ENCODE assay signal across 23 cellular contexts in genomic region chr17:66307257-66307656, GRCh38. TPM values are rescaled to one million over a fixed set of nuclear protein-coding genes. Genes with fewer than 3 reads are reported as not detected.
DNase-seq lines count a peak whose midpoint lies in the region; ATAC-seq and TF ChIP-seq lines count a peak whose summit lies in the region.
"Had no signal": no experiment of that assay in that cellular context is flagged by ENCODE, and none has a peak within 500 bp of the region (broad histone marks: within the 10 kb centered on the region; RNA-seq: fewer than 3 reads in every experiment).

No MANE protein-coding gene starts in this region.

- H3F3A ChIP-seq in SU-DHL-6 (ENCODE audit: insufficient read depth): peaks cover 34% of the 10 kb centered on the region; the same call in 1 of the 2 replicates

- DNase-seq in MCF 10A (ENCODE audit: unreplicated experiment) (no peak), mammary epithelial cell (no peak), type B pancreatic cell (ENCODE audit: extremely low spot score, unreplicated experiment) (no peak), omental fat pad (ENCODE audit: low spot score) (no peak)
- no peak for DNase-seq in activated naive CD8-positive, alpha-beta T cell treated with anti-CD3 and anti-CD28 coated beads, Interleukin-2, amount 10 ng/mL, durations not matched to agents 7 days and 5 days
- DNase-seq in stimulated activated naive CD8-positive, alpha-beta T cell treated with anti-CD3 and anti-CD28 coated beads, Interleukin-15, amount 100 ng/mL, for 72 hours: no peak
- DNase-seq in stimulated activated CD4-positive, alpha-beta T cell treated with anti-CD3 and anti-CD28 coated beads, Interleukin-2, amount 100 ng/mL, for 48 hours: no peak
- DNase-seq: body of pancreas; DMS53; effector CD8-positive, alpha-beta T cell; gastrocnemius medialis; MM.1S; mucosa of descending colon; NCI-H146; NCI-H524; psoas muscle; RPMI8226; stimulated activated naive CD4-positive, alpha-beta T cell treated with Interleukin-2 at 50 U/mL for 16 hours; tibial artery had no signal

- WGBS in mammary epithelial cell (ENCODE audit: low coverage, missing lambda C conversion rate): 93% methylated on average over 2 of the region's 2 CpGs

- H3K9me3 ChIP-seq in mammary epithelial cell (replicated peaks; ENCODE audit: insufficient read depth, low read length) (no peaks in the 10 kb centered on the region), SU-DHL-6 (ENCODE audit: insufficient read depth, low read length) (no peaks in the 10 kb centered on the region)
- H3K9me3 ChIP-seq: body of pancreas, gastrocnemius medialis, mucosa of descending colon, psoas muscle, tibial artery had no signal

- H3K27ac ChIP-seq in mammary epithelial cell (ENCODE audit: insufficient read depth, low read depth, low read length) (no peak overlapping the region), SU-DHL-6 (ENCODE audit: low read depth, low read length) (no peak overlapping the region)
- H3K27ac ChIP-seq: gastrocnemius medialis, psoas muscle, SK-N-MC had no signal

- H3K4me1 Mint-ChIP-seq in MCF 10A (ENCODE audit: insufficient read depth, unreplicated experiment) (peaks cover 29% of the 10 kb centered on the region), type B pancreatic cell (ENCODE audit: unreplicated experiment) (peaks cover 23% of the 10 kb centered on the region)
- H3K4me1 Mint-ChIP-seq in activated naive CD8-positive, alpha-beta T cell treated with anti-CD3 and anti-CD28 coated beads, Interleukin-2, amount 10 ng/mL, durations not matched to agents 7 days and 5 days: peaks cover 62% of the 10 kb centered on the region
- peaks cover 72% of the 10 kb centered on the region for H3K4me1 Mint-ChIP-seq in stimulated activated naive CD8-positive, alpha-beta T cell treated with anti-CD3 and anti-CD28 coated beads, Interleukin-15, amount 100 ng/mL, for 72 hours

- POLR2A ChIA-PET in MCF 10A (lab: Yijun Ruan, JAX): interaction anchor here (0.6 to 1.6 kb wide), 6 partner anchors 9 to 366 kb away, joined by 3 to 6 read pairs (median 4); no protein-coding TSS in a partner anchor
- POLR2A ChIA-PET in activated naive CD8-positive, alpha-beta T cell treated with anti-CD3 and anti-CD28 coated beads, Interleukin-2, amount 10 ng/mL, durations not matched to agents 7 days and 5 days (lab: Charles Lee): no interaction called here

- in situ Hi-C loops in mammary epithelial cell (cut with MboI; ENCODE audit: low sequenced_read_pairs in 2 of 2): no loop called here

- no peaks in the 10 kb centered on the region for H3K9me2 ChIP-seq in SU-DHL-6 (replicated peaks; ENCODE audit: insufficient read depth, low read length)

- H4K20me1 ChIP-seq in mammary epithelial cell (ENCODE audit: insufficient read depth, low read length) (no peaks in the 10 kb centered on the region), SU-DHL-6 (ENCODE audit: low read depth, low read length) (peaks cover 14% of the 10 kb centered on the region; the same call in 1 of the 2 replicates)

- peaks cover 7% of the 10 kb centered on the region for H3K4me1 ChIP-seq in mammary epithelial cell (ENCODE audit: insufficient read depth, low read length)

- peaks cover 36% of the 10 kb centered on the region for H3K79me2 ChIP-seq in mammary epithelial cell (ENCODE audit: insufficient read depth, low read length)
- peaks cover 96% of the 10 kb centered on the region for H3K79me2 ChIP-seq in SU-DHL-6 (ENCODE audit: insufficient read depth, low read length)

- intact Hi-C loops in MCF 10A (cut with micrococcal nuclease): loop anchor here (10.0 kb wide), 1 partner anchor 128 kb away; no protein-coding TSS in a partner anchor
- intact Hi-C loops in mammary epithelial cell (cut with micrococcal nuclease): no loop called here

- H3K4me2 ChIP-seq in mammary epithelial cell (ENCODE audit: insufficient read depth, low read depth, low read length) (no peak overlapping the region), SU-DHL-6 (ENCODE audit: low read depth, low read length, poor library complexity, severe bottlenecking) (peak overlapping the region; percentile 72)
- H3K4me2 ChIP-seq: smooth muscle cell had no signal

- CTCF ChIA-PET in MCF 10A (lab: Yijun Ruan, JAX) (interaction anchor here (1.3 kb wide), 1 partner anchor 9 kb away, joined by 3 read pairs; no protein-coding TSS in a partner anchor), mammary epithelial cell (lab: Charles Lee; ENCODE audit: low non-redundant PET) (no interaction called here)

- no peaks in the 10 kb centered on the region for H3K27me3 ChIP-seq in mammary epithelial cell (ENCODE audit: insufficient read depth, low read length)
- H3K27me3 ChIP-seq in SU-DHL-6 (ENCODE audit: low read length): no peaks in the 10 kb centered on the region
- H3K27me3 ChIP-seq: body of pancreas, gastrocnemius medialis, tibial artery had no signal

- H3K27ac Mint-ChIP-seq in MCF 10A (ENCODE audit: low read depth, unreplicated experiment): peak overlapping the region; percentile 91
- H3K27ac Mint-ChIP-seq in activated naive CD8-positive, alpha-beta T cell treated with anti-CD3 and anti-CD28 coated beads, Interleukin-2, amount 10 ng/mL, durations not matched to agents 7 days and 5 days: peak overlapping the region; percentile 40
- peak overlapping the region in 1 of 2 donors; percentile 94 for H3K27ac Mint-ChIP-seq in stimulated activated naive CD8-positive, alpha-beta T cell treated with anti-CD3 and anti-CD28 coated beads, Interleukin-15, amount 100 ng/mL, for 72 hours
- H3K27ac Mint-ChIP-seq in type B pancreatic cell: no peak overlapping the region

- H3K4me3 Mint-ChIP-seq in MCF 10A (ENCODE audit: unreplicated experiment) (peak overlapping the region; percentile 64), type B pancreatic cell (no peak overlapping the region)
- peak overlapping the region; percentile 43 for H3K4me3 Mint-ChIP-seq in activated naive CD8-positive, alpha-beta T cell treated with anti-CD3 and anti-CD28 coated beads, Interleukin-2, amount 10 ng/mL, durations not matched to agents 7 days and 5 days
- peak overlapping the region; percentile 71 to 90 for H3K4me3 Mint-ChIP-seq in stimulated activated naive CD8-positive, alpha-beta T cell treated with anti-CD3 and anti-CD28 coated beads, Interleukin-15, amount 100 ng/mL, for 72 hours

- H3K36me3 ChIP-seq in mammary epithelial cell (ENCODE audit: insufficient read depth, low read length) (no peaks in the 10 kb centered on the region), SU-DHL-6 (ENCODE audit: low read length) (peaks cover 54% of the 10 kb centered on the region)
- H3K36me3 ChIP-seq: gastrocnemius medialis, tibial artery had no signal

- H3K9ac ChIP-seq in mammary epithelial cell (ENCODE audit: insufficient read depth, low read length): no peak overlapping the region
- H3K9ac ChIP-seq in SU-DHL-6 (ENCODE audit: low read length): no peak overlapping the region

- H3K9me3 Mint-ChIP-seq in MCF 10A (ENCODE audit: unreplicated experiment): no peaks in the 10 kb centered on the region
- H3K9me3 Mint-ChIP-seq in activated naive CD8-positive, alpha-beta T cell treated with anti-CD3 and anti-CD28 coated beads, Interleukin-2, amount 10 ng/mL, durations not matched to agents 7 days and 5 days: no peaks in the 10 kb centered on the region
- no peaks in the 10 kb centered on the region for H3K9me3 Mint-ChIP-seq in stimulated activated naive CD8-positive, alpha-beta T cell treated with anti-CD3 and anti-CD28 coated beads, Interleukin-15, amount 100 ng/mL, for 72 hours
- no peaks in the 10 kb centered on the region for H3K9me3 Mint-ChIP-seq in type B pancreatic cell
- H3K9me3 Mint-ChIP-seq: neural crest cell had no signal

- H2AFZ ChIP-seq in mammary epithelial cell (ENCODE audit: low read depth, low read length): no peak overlapping the region
- no peak overlapping the region for H2AFZ ChIP-seq in SU-DHL-6 (ENCODE audit: low read depth, low read length, severe bottlenecking)

- H3K36me3 Mint-ChIP-seq in MCF 10A (ENCODE audit: insufficient read depth, unreplicated experiment) (no peaks in the 10 kb centered on the region), type B pancreatic cell (peaks cover 5% of the 10 kb centered on the region)
- H3K36me3 Mint-ChIP-seq in activated naive CD8-positive, alpha-beta T cell treated with anti-CD3 and anti-CD28 coated beads, Interleukin-2, amount 10 ng/mL, durations not matched to agents 7 days and 5 days: peaks cover 52% of the 10 kb centered on the region

- no peak for ATAC-seq in activated naive CD8-positive, alpha-beta T cell treated with anti-CD3 and anti-CD28 coated beads, Interleukin-2, amount 10 ng/mL, durations not matched to agents 7 days and 5 days (ENCODE audit: low read depth)
- no peak for ATAC-seq in stimulated activated naive CD8-positive, alpha-beta T cell treated with anti-CD3 and anti-CD28 coated beads, Interleukin-15, amount 100 ng/mL, for 72 hours
- ATAC-seq in omental fat pad (ENCODE audit: low FRiP score): no peak
- ATAC-seq: body of pancreas, gastrocnemius medialis, mucosa of descending colon, psoas muscle had no signal

- TF ChIP-seq CTCF in MCF 10A (IDR thresholded peaks at IDR 0.05; ENCODE audit: unreplicated experiment) (no peak), mammary epithelial cell (conservative IDR thresholded peaks at IDR 0.05 in 1 of 2, IDR thresholded peaks at IDR 0.05 in 1 of 2; ENCODE audit: extremely low read depth in 1 of 2, insufficient read depth in 1 of 2, low read depth in 1 of 2, low read length in 2 of 2) (no peak), SU-DHL-6 (IDR thresholded peaks at IDR 0.05; ENCODE audit: insufficient read depth, low read length, poor library complexity, severe bottlenecking) (no peak), type B pancreatic cell (conservative IDR thresholded peaks at IDR 0.05) (no peak), omental fat pad (IDR thresholded peaks at IDR 0.05) (no peak)

- H3K27me3 Mint-ChIP-seq in MCF 10A (ENCODE audit: insufficient read depth, unreplicated experiment) (no peaks in the 10 kb centered on the region), type B pancreatic cell (peaks cover 25% of the 10 kb centered on the region)
- H3K27me3 Mint-ChIP-seq in activated naive CD8-positive, alpha-beta T cell treated with anti-CD3 and anti-CD28 coated beads, Interleukin-2, amount 10 ng/mL, durations not matched to agents 7 days and 5 days: no peaks in the 10 kb centered on the region
- no peaks in the 10 kb centered on the region for H3K27me3 Mint-ChIP-seq in stimulated activated naive CD8-positive, alpha-beta T cell treated with anti-CD3 and anti-CD28 coated beads, Interleukin-15, amount 100 ng/mL, for 72 hours

- H3K4me3 ChIP-seq in mammary epithelial cell (replicated peaks in 1 of 3; ENCODE audit: insufficient read depth in 1 of 3, low read depth in 2 of 3, low read length in 3 of 3) (no peak overlapping the region), SU-DHL-6 (ENCODE audit: insufficient read depth, low read length, poor library complexity, severe bottlenecking) (no peak overlapping the region)
- H3K4me3 ChIP-seq: body of pancreas, gastrocnemius medialis, mucosa of descending colon, psoas muscle, SK-N-MC, smooth muscle cell, tibial artery had no signal

- no TSS peak for BruUV-seq in MCF 10A (replicated peaks; lab: Mats Ljungman, UMichigan)
- BruUV-seq in mammary epithelial cell (replicated peaks; lab: Mats Ljungman, UMichigan): no TSS peak

- dilution Hi-C loops in mammary epithelial cell (cut with HindIII; ENCODE audit: low sequenced_read_pairs): no loop called here

RNA-seq across cellular contexts. Expression of gene PRKCA, which starts 4.8 kb away (rescaled TPM):
- total RNA-seq in MCF 10A (2022) (20.7 and 22.8 TPM in 2 replicates), mammary epithelial cell (10 to 100 TPM in 1 of 2 donors, 1 to 10 TPM in 1; 6.0 to 15.5 TPM), type B pancreatic cell (ENCODE audit: low replicate concordance) (13.4 and 16.1 TPM in 2 replicates), omental fat pad (10 to 100 TPM in 2 of 4 donors, 1 to 10 TPM in 2; 6.7 to 14.3 (median 10.3) TPM)
- 2.6 TPM for polyA plus RNA-seq in mammary epithelial cell
- polyA minus RNA-seq in mammary epithelial cell: 2.4 TPM
- total RNA-seq in activated naive CD8-positive, alpha-beta T cell treated with anti-CD3 and anti-CD28 coated beads, Interleukin-2, amount 10 ng/mL, durations not matched to agents 7 days and 5 days: 10 to 100 TPM; 66.1 to 66.5 TPM
